In the genomic region with DNA sequence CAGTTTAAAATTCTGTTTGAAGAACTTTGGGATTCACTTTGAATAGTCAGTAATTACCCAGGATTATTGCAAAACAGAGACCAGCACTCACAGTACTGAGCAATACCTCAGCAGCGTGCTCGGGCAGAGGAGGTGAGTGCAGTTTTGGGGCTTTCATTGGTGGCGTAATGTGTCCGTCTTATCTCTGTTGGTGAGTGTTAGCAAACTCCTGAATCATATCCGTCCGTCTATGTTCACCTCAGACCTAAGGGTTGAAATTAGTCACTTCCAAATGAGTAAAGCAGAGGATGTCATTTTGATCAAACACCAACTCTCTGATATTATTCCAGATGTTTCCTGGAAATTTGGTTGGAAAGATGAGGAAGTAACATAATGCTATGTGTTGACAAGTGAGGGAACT, we compare ENCODE assay signal across 9 cellular contexts.
A peak's percentile ranks its signal among the peaks of the same experiment; 100 is the strongest.
DNase-seq lines count a peak whose midpoint lies in the region; ATAC-seq and TF ChIP-seq lines count a peak whose summit lies in the region.
"Had no signal": no experiment of that assay in that cellular context is flagged by ENCODE, and none has a peak within 500 bp of the region (broad histone marks: within the 10 kb centered on the region; RNA-seq: fewer than 3 reads in every experiment).

No MANE protein-coding gene starts in this region.

- TF ChIP-seq CTCF in right lobe of liver (IDR thresholded peaks at IDR 0.05) = no peak

- peak in 1 of 2 donors; percentile 61 for ATAC-seq in CD4-positive, CD25-positive, alpha-beta regulatory T cell (ENCODE audit: low read depth in 2 of 2)
- ATAC-seq in right lobe of liver = peak; percentile 76 to 90 (median 84)
- ATAC-seq in HG03095 (IDR thresholded peaks at IDR 0.05; ENCODE audit: unreplicated experiment) = no peak
- no peak for ATAC-seq in GM18870 (IDR thresholded peaks at IDR 0.05; ENCODE audit: unreplicated experiment)
- ATAC-seq in GM19324 (IDR thresholded peaks at IDR 0.05; ENCODE audit: low FRiP score, unreplicated experiment) = no peak

- no peaks in the 10 kb centered on the region for H3K9me3 ChIP-seq in CD4-positive, CD25-positive, alpha-beta regulatory T cell (ENCODE audit: control insufficient read depth in 2 of 2, low read length in 2 of 2)
- H3K9me3 ChIP-seq in right lobe of liver = no peaks in the 10 kb centered on the region

- 18% methylated on average over 6 of the region's 6 CpGs for WGBS in right lobe of liver (ENCODE audit: insufficient coverage, low coverage, low lambda C conversion rate, missing lambda C conversion rate)

- peak; percentile 51 for TF ChIP-seq POLR2A in right lobe of liver (IDR thresholded peaks at IDR 0.05)

- peak overlapping the region; percentile 92 to 99 (median 98) for H3K27ac Mint-ChIP-seq in CD4-positive, CD25-positive, alpha-beta regulatory T cell

- H3K27me3 ChIP-seq in CD4-positive, CD25-positive, alpha-beta regulatory T cell (ENCODE audit: control insufficient read depth, insufficient read depth, low read length) = no peaks in the 10 kb centered on the region
- H3K27me3 ChIP-seq in right lobe of liver = no peaks in the 10 kb centered on the region

- DNase-seq in CD4-positive, CD25-positive, alpha-beta regulatory T cell = peak; percentile 21 to 83 (median 50)
- peak; percentile 90 for DNase-seq in SIG-M5 treated with dmso at 0.1 percent for 504 hours (lab: John Stamatoyannopoulos, UW; ENCODE audit: unreplicated experiment)
- peak; percentile 52 for DNase-seq in activated effector memory CD4-positive, alpha-beta T cell treated with Interleukin-2 at 50 U/mL for 16 hours
- peak; percentile 72 to 83 (median 79) for DNase-seq in right lobe of liver
- DNase-seq in AML-193 (lab: John Stamatoyannopoulos, UW) = no peak
- DNase-seq: NCI-H1930 had no signal

- H3K9me3 Mint-ChIP-seq in CD4-positive, CD25-positive, alpha-beta regulatory T cell = no peaks in the 10 kb centered on the region

- H3K27ac ChIP-seq in CD4-positive, CD25-positive, alpha-beta regulatory T cell (ENCODE audit: insufficient read depth, low read length, poor library complexity, severe bottlenecking) = peak overlapping the region; percentile 91
- peak overlapping the region; percentile 75 to 89 (median 83) for H3K27ac ChIP-seq in right lobe of liver

- intact Hi-C loops in right lobe of liver (cut with DNase I) = no loop called here

- peaks cover 15% of the 10 kb centered on the region for H3K36me3 Mint-ChIP-seq in CD4-positive, CD25-positive, alpha-beta regulatory T cell

- peak overlapping the region; percentile 49 to 91 (median 68) for H3K4me3 Mint-ChIP-seq in CD4-positive, CD25-positive, alpha-beta regulatory T cell

- H3K4me3 ChIP-seq in CD4-positive, CD25-positive, alpha-beta regulatory T cell (ENCODE audit: low read depth, low read length) = peak overlapping the region; percentile 61
- H3K4me3 ChIP-seq in right lobe of liver = no peak overlapping the region

- peaks cover 15% of the 10 kb centered on the region for H3K36me3 ChIP-seq in CD4-positive, CD25-positive, alpha-beta regulatory T cell (ENCODE audit: control insufficient read depth, insufficient read depth, low read length)
- no peaks in the 10 kb centered on the region for H3K36me3 ChIP-seq in right lobe of liver

- no peaks in the 10 kb centered on the region for H3K27me3 Mint-ChIP-seq in CD4-positive, CD25-positive, alpha-beta regulatory T cell

- peaks cover 66% of the 10 kb centered on the region for H3K4me1 ChIP-seq in CD4-positive, CD25-positive, alpha-beta regulatory T cell (ENCODE audit: control insufficient read depth, insufficient read depth, low read length, poor library complexity, severe bottlenecking)
- H3K4me1 ChIP-seq in right lobe of liver = peaks cover 0 to 58% (median 20%) of the 10 kb centered on the region in 4 donors

- H3K4me1 Mint-ChIP-seq in CD4-positive, CD25-positive, alpha-beta regulatory T cell = peaks cover 35 to 82% (median 63%) of the 10 kb centered on the region in 4 donors

Comparison
In these comparisons a context has a peak if more than half of its experiments do, and no peak if none do; other contexts are left out.
1. ATAC-seq: peak in right lobe of liver (4 of 4); none in HG03095 (single experiment), GM18870 (single experiment) and GM19324 (single experiment).
2. DNase-seq: peak in CD4-positive, CD25-positive, alpha-beta regulatory T cell (3 of 3), SIG-M5 treated with dmso at 0.1 percent for 504 hours (single experiment), activated effector memory CD4-positive, alpha-beta T cell treated with Interleukin-2 at 50 U/mL for 16 hours (single experiment) and right lobe of liver (3 of 3); none in AML-193 (0 of 2).